ENCODE assay signal across 1 cellular context in the genomic region with DNA sequence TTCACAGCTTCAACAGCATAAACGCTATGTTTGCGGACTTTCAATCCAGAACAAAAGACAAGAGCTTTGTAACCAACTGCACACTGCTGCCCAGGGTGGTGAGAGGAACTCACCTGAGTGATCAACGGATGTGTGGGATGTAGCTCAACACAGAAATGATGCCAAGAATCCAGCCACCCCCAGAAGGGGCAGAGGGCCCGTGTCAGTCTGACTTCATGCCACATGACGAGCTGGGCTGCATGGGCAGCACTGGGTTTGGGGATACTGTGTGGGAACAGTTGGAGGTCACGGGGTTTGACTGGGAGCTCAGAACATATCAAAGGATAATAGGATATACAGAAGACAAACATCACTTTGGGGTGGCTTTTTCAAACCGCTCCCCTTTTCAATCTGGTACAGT.
TF ChIP-seq lines count a peak whose summit lies in the region.

No MANE protein-coding gene starts in this region.

TF ChIP-seq in GM23338, 12 proteins besides CTCF, POLR2A, EP300 and RAD21 (continued from another document):
- no peak for TF ChIP-seq EZH2 (IDR thresholded peaks at IDR 0.05; ENCODE audit: low read depth, unreplicated experiment)
- TF ChIP-seq STAT1 (IDR thresholded peaks at IDR 0.05; ENCODE audit: unreplicated experiment): no peak
- no peak for TF ChIP-seq CREB1 (CRISPR knock-in tag; IDR thresholded peaks at IDR 0.05; ENCODE audit: low read depth)
- no peak for TF ChIP-seq ZNF114 (CRISPR knock-in tag; IDR thresholded peaks at IDR 0.05)
- TF ChIP-seq ZNF331 (CRISPR knock-in tag; IDR thresholded peaks at IDR 0.05; ENCODE audit: low read depth): no peak
- TF ChIP-seq, protein P1, sequence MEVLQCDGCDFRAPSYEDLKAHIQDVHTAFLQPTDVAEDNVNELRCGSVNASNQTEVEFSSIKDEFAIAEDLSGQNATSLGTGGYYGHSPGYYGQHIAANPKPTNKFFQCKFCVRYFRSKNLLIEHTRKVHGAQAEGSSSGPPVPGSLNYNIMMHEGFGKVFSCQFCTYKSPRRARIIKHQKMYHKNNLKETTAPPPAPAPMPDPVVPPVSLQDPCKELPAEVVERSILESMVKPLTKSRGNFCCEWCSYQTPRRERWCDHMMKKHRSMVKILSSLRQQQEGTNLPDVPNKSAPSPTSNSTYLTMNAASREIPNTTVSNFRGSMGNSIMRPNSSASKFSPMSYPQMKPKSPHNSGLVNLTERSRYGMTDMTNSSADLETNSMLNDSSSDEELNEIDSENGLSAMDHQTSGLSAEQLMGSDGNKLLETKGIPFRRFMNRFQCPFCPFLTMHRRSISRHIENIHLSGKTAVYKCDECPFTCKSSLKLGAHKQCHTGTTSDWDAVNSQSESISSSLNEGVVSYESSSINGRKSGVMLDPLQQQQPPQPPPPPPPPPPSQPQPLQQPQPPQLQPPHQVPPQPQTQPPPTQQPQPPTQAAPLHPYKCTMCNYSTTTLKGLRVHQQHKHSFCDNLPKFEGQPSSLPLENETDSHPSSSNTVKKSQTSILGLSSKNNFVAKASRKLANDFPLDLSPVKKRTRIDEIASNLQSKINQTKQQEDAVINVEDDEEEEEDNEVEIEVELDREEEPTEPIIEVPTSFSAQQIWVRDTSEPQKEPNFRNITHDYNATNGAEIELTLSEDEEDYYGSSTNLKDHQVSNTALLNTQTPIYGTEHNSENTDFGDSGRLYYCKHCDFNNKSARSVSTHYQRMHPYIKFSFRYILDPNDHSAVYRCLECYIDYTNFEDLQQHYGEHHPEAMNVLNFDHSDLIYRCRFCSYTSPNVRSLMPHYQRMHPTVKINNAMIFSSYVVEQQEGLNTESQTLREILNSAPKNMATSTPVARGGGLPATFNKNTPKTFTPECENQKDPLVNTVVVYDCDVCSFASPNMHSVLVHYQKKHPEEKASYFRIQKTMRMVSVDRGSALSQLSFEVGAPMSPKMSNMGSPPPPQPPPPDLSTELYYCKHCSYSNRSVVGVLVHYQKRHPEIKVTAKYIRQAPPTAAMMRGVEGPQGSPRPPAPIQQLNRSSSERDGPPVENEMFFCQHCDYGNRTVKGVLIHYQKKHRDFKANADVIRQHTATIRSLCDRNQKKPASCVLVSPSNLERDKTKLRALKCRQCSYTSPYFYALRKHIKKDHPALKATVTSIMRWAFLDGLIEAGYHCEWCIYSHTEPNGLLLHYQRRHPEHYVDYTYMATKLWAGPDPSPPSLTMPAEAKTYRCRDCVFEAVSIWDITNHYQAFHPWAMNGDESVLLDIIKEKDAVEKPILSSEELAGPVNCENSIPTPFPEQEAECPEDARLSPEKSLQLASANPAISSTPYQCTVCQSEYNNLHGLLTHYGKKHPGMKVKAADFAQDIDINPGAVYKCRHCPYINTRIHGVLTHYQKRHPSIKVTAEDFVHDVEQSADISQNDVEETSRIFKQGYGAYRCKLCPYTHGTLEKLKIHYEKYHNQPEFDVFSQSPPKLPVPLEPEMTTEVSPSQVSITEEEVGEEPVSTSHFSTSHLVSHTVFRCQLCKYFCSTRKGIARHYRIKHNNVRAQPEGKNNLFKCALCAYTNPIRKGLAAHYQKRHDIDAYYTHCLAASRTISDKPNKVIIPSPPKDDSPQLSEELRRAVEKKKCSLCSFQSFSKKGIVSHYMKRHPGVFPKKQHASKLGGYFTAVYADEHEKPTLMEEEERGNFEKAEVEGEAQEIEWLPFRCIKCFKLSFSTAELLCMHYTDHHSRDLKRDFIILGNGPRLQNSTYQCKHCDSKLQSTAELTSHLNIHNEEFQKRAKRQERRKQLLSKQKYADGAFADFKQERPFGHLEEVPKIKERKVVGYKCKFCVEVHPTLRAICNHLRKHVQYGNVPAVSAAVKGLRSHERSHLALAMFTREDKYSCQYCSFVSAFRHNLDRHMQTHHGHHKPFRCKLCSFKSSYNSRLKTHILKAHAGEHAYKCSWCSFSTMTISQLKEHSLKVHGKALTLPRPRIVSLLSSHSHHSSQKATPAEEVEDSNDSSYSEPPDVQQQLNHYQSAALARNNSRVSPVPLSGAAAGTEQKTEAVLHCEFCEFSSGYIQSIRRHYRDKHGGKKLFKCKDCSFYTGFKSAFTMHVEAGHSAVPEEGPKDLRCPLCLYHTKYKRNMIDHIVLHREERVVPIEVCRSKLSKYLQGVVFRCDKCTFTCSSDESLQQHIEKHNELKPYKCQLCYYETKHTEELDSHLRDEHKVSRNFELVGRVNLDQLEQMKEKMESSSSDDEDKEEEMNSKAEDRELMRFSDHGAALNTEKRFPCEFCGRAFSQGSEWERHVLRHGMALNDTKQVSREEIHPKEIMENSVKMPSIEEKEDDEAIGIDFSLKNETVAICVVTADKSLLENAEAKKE (CRISPR knock-in tag; IDR thresholded peaks at IDR 0.05): no peak
